In genomic region chr7:67777119-67777518, GRCh38 we compare ENCODE assay signal across 28 cellular contexts.
"Had no signal": no experiment of that assay in that cellular context is flagged by ENCODE, and none has a peak within 500 bp of the region (broad histone marks: within the 10 kb centered on the region; RNA-seq: fewer than 3 reads in every experiment).

No MANE protein-coding gene starts in this region.

- FAIRE-seq: colon, islet of Langerhans had no signal

- ATAC-seq: heart right ventricle; left lobe of liver; mucosa of descending colon; natural killer cell treated with Interleukin-12 subunit alpha and Interleukin-12 subunit beta and Interleukin-15 and Interleukin-18, amount 100 ng/mL, for 72 hours; psoas muscle; right cardiac atrium; stimulated activated memory B cell treated with anti-CD40 and anti-IgM and Interleukin-4, amounts not matched to agents 10 μg/mL and 1 μg/mL and 100 μg/mL, for 72 hours; stimulated activated naive CD8-positive, alpha-beta T cell treated with anti-CD3 and anti-CD28 coated beads, Interleukin-15, Interleukin-2, amounts not matched to agents 100 U/mL and 50 U/mL, for 24 hours; upper lobe of right lung had no signal

- DNase-seq: dorsolateral prefrontal cortex; effector CD4-positive, alpha-beta T cell; foreskin melanocyte; glutamatergic neuron; heart right ventricle; hippocampal formation; mucosa of descending colon; naive B cell; psoas muscle; right cardiac atrium; sigmoid colon; spleen; stimulated activated CD4-positive, alpha-beta T cell treated with anti-CD3 and anti-CD28 coated beads, Interleukin-4, amount 100 ng/mL, for 4 hours; stimulated activated naive CD8-positive, alpha-beta T cell treated with anti-CD3 and anti-CD28 coated beads, Interleukin-15, Interleukin-2, amounts not matched to agents 100 U/mL and 50 U/mL, for 24 hours; substantia nigra; testis; tibial artery; upper lobe of right lung had no signal

- H3K4me3 ChIP-seq: dorsolateral prefrontal cortex, esophagus muscularis mucosa, heart right ventricle, lung, mucosa of descending colon, psoas muscle, sigmoid colon, spleen, testis, tibial artery, upper lobe of right lung, vagina had no signal

- H3K27me3 ChIP-seq: neutrophil, spleen, testis, tibial artery, upper lobe of right lung, vagina had no signal

- H2AFZ ChIP-seq: parathyroid adenoma had no signal

- H3K36me3 ChIP-seq: esophagus muscularis mucosa, heart right ventricle, neutrophil, sigmoid colon, spleen, tibial artery, upper lobe of right lung, vagina had no signal

- H3K9ac ChIP-seq: parathyroid adenoma had no signal

- H3K9me3 ChIP-seq: esophagus muscularis mucosa, neutrophil, psoas muscle, sigmoid colon, testis, tibial artery, upper lobe of right lung, vagina had no signal

- H3K4me1 ChIP-seq: esophagus muscularis mucosa, heart right ventricle, parathyroid adenoma, psoas muscle, sigmoid colon, spleen, testis, tibial artery, upper lobe of right lung, vagina had no signal

- H3K79me2 ChIP-seq: parathyroid adenoma had no signal

- H3K27ac ChIP-seq: dorsolateral prefrontal cortex, esophagus muscularis mucosa, heart right ventricle, neutrophil, parathyroid adenoma, psoas muscle, sigmoid colon, spleen, testis, tibial artery, upper lobe of right lung, vagina had no signal
